16 cellular contexts compared by ENCODE assay signal in genomic region chr5:177502886-177503285, GRCh38. TPM values are rescaled to one million over a fixed set of nuclear protein-coding genes. Genes with fewer than 3 reads are reported as not detected.
DNase-seq lines count a peak whose midpoint lies in the region; ATAC-seq, FAIRE-seq and TF ChIP-seq lines count a peak whose summit lies in the region.
"Had no signal": no experiment of that assay in that cellular context is flagged by ENCODE, and none has a peak within 500 bp of the region (broad histone marks: within the 10 kb centered on the region; RNA-seq: fewer than 3 reads in every experiment).

No MANE protein-coding gene starts in this region.

- no peak overlapping the region for H3K18ac ChIP-seq in H1 (ENCODE audit: extremely low read depth, low read length)

- no peak overlapping the region for H3K9ac ChIP-seq in H1 (replicated peaks in 1 of 4; ENCODE audit: extremely low read depth in 1 of 4, low read depth in 3 of 4, low read length in 3 of 4)
- H3K9ac ChIP-seq: KMS-11 had no signal

- CTCF ChIA-PET in OCI-LY7 (lab: Charles Lee; ENCODE audit: unreplicated experiment) (interaction anchor here (0.7 to 2.4 kb wide), 2 partner anchors 47 to 51 kb away, joined by 3 to 6 read pairs; no protein-coding TSS in a partner anchor), H1 (lab: Charles Lee; ENCODE audit: partially characterized antibody) (interaction anchor here (0.8 to 20.8 kb wide), 15 partner anchors 7 to 193 kb away, joined by 3 to 306 read pairs (median 5); partner anchors contain the start of genes DBN1 and DOK3)

- peaks cover 6% of the 10 kb centered on the region for H3K23me2 ChIP-seq in H1 (ENCODE audit: low read depth, low read length)

- peak overlapping the region; percentile 71 for H3K4me2 ChIP-seq in OCI-LY7 (ENCODE audit: low read length)
- H3K4me2 ChIP-seq in H1 (ENCODE audit: insufficient read depth in 1 of 2, low read depth in 2 of 2, low read length in 2 of 2) = no peak overlapping the region
- H3K4me2 ChIP-seq in osteoblast (ENCODE audit: insufficient read depth, low read length) = no peak overlapping the region
- H3K4me2 ChIP-seq: KMS-11 had no signal

- no TSS peak for BruUV-seq in OCI-LY7 (replicated peaks; lab: Mats Ljungman, UMichigan)

- POLR2A ChIA-PET in OCI-LY7 (lab: Charles Lee) = interaction anchor here (1.5 to 2.1 kb wide), 2 partner anchors 7 to 48 kb away, joined by 6 to 10 read pairs; partner anchors contain the start of gene DOK3
- POLR2A ChIA-PET in H1 (lab: Charles Lee; ENCODE audit: partially characterized antibody) = interaction anchor here (1.2 to 67.5 kb wide), 7 partner anchors 12 to 101 kb away, joined by 3 to 3349 read pairs (median 7); partner anchors contain the start of genes DBN1, DDX41, DOK3 and PDLIM7

- DNase-seq in OCI-LY7 (ENCODE audit: low spot score) (no peak), H1 (ENCODE audit: low read depth in 1 of 2, low spot score in 2 of 2) (no peak), osteoblast (ENCODE audit: insufficient read length, low spot score, missing footprints) (no peak), left ventricle myocardium inferior (no peak), NCI-H2107 treated with DMSO at 0.1 percent for 48 hours (lab: John Stamatoyannopoulos, UW; ENCODE audit: unreplicated experiment) (no peak)
- DNase-seq: DMS153, NCI-H1105 treated with DMSO at 0.1 percent for 48 hours, NCI-H187 treated with DMSO at 0.1 percent for 48 hours, NCI-H2171 treated with DMSO at 0.1 percent for 48 hours, NCI-H510A, T-cell had no signal

- no peaks in the 10 kb centered on the region for H3K79me1 ChIP-seq in H1 (ENCODE audit: low read depth, low read length)

- no peak overlapping the region for H4K8ac ChIP-seq in H1 (ENCODE audit: extremely low read depth, insufficient read depth, low read length)

- H2AFZ ChIP-seq in OCI-LY7 (ENCODE audit: low read length) (no peak overlapping the region), H1 (ENCODE audit: low read length) (no peak overlapping the region), osteoblast (ENCODE audit: low read length) (no peak overlapping the region)

- H2BK20ac ChIP-seq in H1 (ENCODE audit: low read length) = 0 out of 2 replicates have a peak overlapping the region, but pooled peaks have one; percentile 72

- no peak overlapping the region for H3K14ac ChIP-seq in H1 (ENCODE audit: insufficient read length)

- H3K9me2 ChIP-seq in OCI-LY7 (ENCODE audit: insufficient read depth, low read length) = no peaks in the 10 kb centered on the region

- no peak overlapping the region for H2BK12ac ChIP-seq in H1 (ENCODE audit: low read depth, low read length)

- H3K4me1 ChIP-seq in OCI-LY7 (ENCODE audit: insufficient read depth, low read length, poor library complexity, severe bottlenecking) (peaks cover 77% of the 10 kb centered on the region), H1 (replicated peaks in 1 of 4; ENCODE audit: control insufficient read depth in 3 of 4, insufficient read depth in 4 of 4, low read length in 3 of 4) (peaks cover 0 to 9% (median 6%) of the 10 kb centered on the region in 4 experiments; a peak in 5 of 7 replicates), neutrophil (ENCODE audit: control insufficient read depth in 1 of 2, insufficient read depth in 1 of 2, low read depth in 1 of 2, low read length in 1 of 2) (peaks cover 62 to 68% of the 10 kb centered on the region in 2 experiments), osteoblast (ENCODE audit: insufficient read depth, low read length) (peaks cover 12% of the 10 kb centered on the region), left ventricle myocardium inferior (peaks cover 31% of the 10 kb centered on the region)

- H3K27me3 ChIP-seq in H1 (replicated peaks in 1 of 4; ENCODE audit: control insufficient read depth in 3 of 4, extremely low read depth in 1 of 4, insufficient read depth in 3 of 4, low read length in 3 of 4) = peaks cover 2 to 12% (median 11%) of the 10 kb centered on the region in 4 experiments; a peak in 6 of 7 replicates
- H3K27me3 ChIP-seq in neutrophil = no peaks in the 10 kb centered on the region
- H3K27me3 ChIP-seq in osteoblast (ENCODE audit: insufficient read depth, low read length) = no peaks in the 10 kb centered on the region
- no peaks in the 10 kb centered on the region for H3K27me3 ChIP-seq in left ventricle myocardium inferior (ENCODE audit: low read depth)

- H3K36me3 ChIP-seq in OCI-LY7 (ENCODE audit: insufficient read depth, low read length) (peaks cover 56% of the 10 kb centered on the region), H1 (ENCODE audit: control insufficient read depth in 2 of 4, insufficient read depth in 4 of 4, low read length in 3 of 4) (peaks cover 0 to 8% (median 0%) of the 10 kb centered on the region in 4 experiments; a peak in 1 of 8 replicates), neutrophil (peaks cover 67% of the 10 kb centered on the region), osteoblast (ENCODE audit: insufficient read depth, low read length) (no peaks in the 10 kb centered on the region), left ventricle myocardium inferior (no peaks in the 10 kb centered on the region)

- TF ChIP-seq POLR2A in GM18505 (IDR thresholded peaks at IDR 0.05; ENCODE audit: borderline replicate concordance, extremely low read depth, insufficient read depth, insufficient read length) (peak; percentile 19), H1 (IDR thresholded peaks at IDR 0.05; ENCODE audit: control extremely low read depth in 1 of 2, low read depth in 2 of 2, low read length in 2 of 2) (no peak)

- FAIRE-seq in H1 (lab: Jason Lieb, UNC) = no peak
- FAIRE-seq: H54, HepG2 had no signal

- TF ChIP-seq EP300 in H1 (IDR thresholded peaks at IDR 0.05; ENCODE audit: borderline replicate concordance in 1 of 2, low read depth in 2 of 2, low read length in 2 of 2) = no peak

- no peak overlapping the region for H2BK5ac ChIP-seq in H1 (ENCODE audit: low read depth, low read length)

- ATAC-seq in GM18505 (IDR thresholded peaks at IDR 0.05; ENCODE audit: unreplicated experiment) = no peak
- ATAC-seq: HepG2, T-cell had no signal

- H3K23ac ChIP-seq in H1 (ENCODE audit: insufficient read length) = no peak overlapping the region

- H3K9me3 ChIP-seq in OCI-LY7 (ENCODE audit: low read length) = no peaks in the 10 kb centered on the region
- H3K9me3 ChIP-seq in H1 (ENCODE audit: insufficient read depth in 2 of 2, low read depth in 1 of 2, low read length in 1 of 2) = no peaks in the 10 kb centered on the region
- H3K9me3 ChIP-seq in neutrophil = no peaks in the 10 kb centered on the region
- no peaks in the 10 kb centered on the region for H3K9me3 ChIP-seq in osteoblast (ENCODE audit: low read depth, low read length)
- H3K9me3 ChIP-seq in left ventricle myocardium inferior (replicated peaks) = no peaks in the 10 kb centered on the region

- H2BK15ac ChIP-seq in H1 (ENCODE audit: low read length) = no peak overlapping the region

- H2BK120ac ChIP-seq in H1 (replicated peaks; ENCODE audit: low read depth, low read length) = no peak overlapping the region

- H4K5ac ChIP-seq in H1 (ENCODE audit: insufficient read length, low read depth, low read length) = no peak overlapping the region

- intact Hi-C loops in OCI-LY7 (cut with micrococcal nuclease; ENCODE audit: unreplicated experiment) = loop anchor here (10.0 kb wide), 1 partner anchor 612 kb away; the partner anchor contains the start of gene N4BP3
- intact Hi-C loops in left ventricle myocardium inferior (cut with micrococcal nuclease) = loop anchor here (5.0 kb wide), 1 partner anchor 111 kb away; no protein-coding TSS in a partner anchor

- 0 out of 2 replicates have a peak overlapping the region, but pooled peaks have one; percentile 28 for H2AK5ac ChIP-seq in H1 (ENCODE audit: low read depth, low read length)

- H3K4me3 ChIP-seq in OCI-LY7 (ENCODE audit: low read depth, low read length, poor library complexity, severe bottlenecking) (peak overlapping the region; percentile 35), H1 (ENCODE audit: extremely low read depth in 1 of 4, insufficient read depth in 2 of 4, low read depth in 3 of 4, low read length in 4 of 4) (no peak overlapping the region), neutrophil (ENCODE audit: low read depth in 1 of 2, low read length in 1 of 2) (no peak overlapping the region), osteoblast (ENCODE audit: insufficient read depth, low read length) (no peak overlapping the region), left ventricle myocardium inferior (no peak overlapping the region)

- H3K27ac ChIP-seq in OCI-LY7 (ENCODE audit: low read depth, low read length, poor library complexity, severe bottlenecking) = peak overlapping the region; percentile 94
- no peak overlapping the region for H3K27ac ChIP-seq in H1 (ENCODE audit: low read depth, low read length)
- H3K27ac ChIP-seq in neutrophil = peak overlapping the region; percentile 75
- no peak overlapping the region for H3K27ac ChIP-seq in osteoblast (ENCODE audit: low read depth, low read length)
- H3K27ac ChIP-seq in left ventricle myocardium inferior (replicated peaks) = no peak overlapping the region
- H3K27ac ChIP-seq: KMS-11 had no signal

- H3K79me2 ChIP-seq in OCI-LY7 (ENCODE audit: insufficient read depth, low read depth, low read length) (peaks cover 12% of the 10 kb centered on the region), H1 (ENCODE audit: control insufficient read depth in 1 of 2, insufficient read depth in 2 of 2, low read length in 2 of 2) (no peaks in the 10 kb centered on the region), osteoblast (ENCODE audit: insufficient read depth, low read length) (no peaks in the 10 kb centered on the region)

- TF ChIP-seq RAD21 in H1 (IDR thresholded peaks at IDR 0.05 in 1 of 2, conservative IDR thresholded peaks at IDR 0.05 in 1 of 2; ENCODE audit: low read depth in 2 of 2, low read length in 2 of 2) = no peak

- H4K20me1 ChIP-seq in OCI-LY7 (ENCODE audit: insufficient read depth, low read length) (no peaks in the 10 kb centered on the region), H1 (replicated peaks in 1 of 2; ENCODE audit: control insufficient read depth in 1 of 2, insufficient read depth in 2 of 2, low read length in 2 of 2) (no peaks in the 10 kb centered on the region), osteoblast (ENCODE audit: insufficient read depth, low read length) (no peaks in the 10 kb centered on the region)

- WGBS in H1 (ENCODE audit: extremely low coverage in 1 of 2, insufficient coverage in 1 of 2, insufficient read length in 1 of 2, insufficient replicate concordance in 2 of 2, low coverage in 1 of 2, low lambda C conversion rate in 2 of 2, missing lambda C conversion rate in 1 of 2), 2 experiments = 83% methylated on average over 16 of the region's 16 CpGs; no CpG with 5 or more reads in 1 of the 2 experiments

- no peak overlapping the region for H3K4ac ChIP-seq in H1 (replicated peaks; ENCODE audit: insufficient read length, low read depth, low read length)

- H3K56ac ChIP-seq in H1 (replicated peaks; ENCODE audit: insufficient read length, low read depth, low read length) = no peak overlapping the region

- no peak overlapping the region for H4K91ac ChIP-seq in H1 (replicated peaks; ENCODE audit: insufficient read length, low read length)

- TF ChIP-seq CTCF in OCI-LY7 (conservative IDR thresholded peaks at IDR 0.05; ENCODE audit: low read length) = no peak
- no peak for TF ChIP-seq CTCF in H1 (IDR thresholded peaks at IDR 0.05; ENCODE audit: control extremely low read depth in 1 of 3, insufficient read depth in 1 of 3, low read depth in 1 of 3, low read length in 3 of 3)
- no peak for TF ChIP-seq CTCF in neutrophil (IDR thresholded peaks at IDR 0.05)
- no peak for TF ChIP-seq CTCF in osteoblast (IDR thresholded peaks at IDR 0.05; ENCODE audit: extremely low read depth, low read depth, low read length)
- no peak for TF ChIP-seq CTCF in left ventricle myocardium inferior (IDR thresholded peaks at IDR 0.05; ENCODE audit: borderline replicate concordance)

RNA-seq across cellular contexts. Expression of gene PDLIM7, which starts 5.5 kb away (rescaled TPM):
- 38.8 and 41.4 TPM in 2 replicates for total RNA-seq in OCI-LY7 (2014; rRNA removed; shearing (Covaris generic))
- total RNA-seq in OCI-LY7 (2022) (58.0 and 78.9 TPM in 2 replicates), osteoblast (157 and 159 TPM in 2 replicates), left ventricle myocardium inferior (54.4 TPM)
- 86.7 and 94.2 TPM in 2 replicates for total RNA-seq in H1 (2021; fragmentation: NEBNext Ultra II Directional; extraction: Animal tissue kit (Norgen Biotek cat#: 25700))
- polyA plus RNA-seq in H1 (2011; rRNA removed) = 67.3 and 118 TPM in 2 replicates
- 69.8 TPM for polyA plus RNA-seq in H1 (2011; cell fraction: cytosol; rRNA removed)
- 396 TPM for polyA plus RNA-seq in H1 (2011; cell fraction: nucleus; rRNA removed)
- polyA plus RNA-seq in H1 (2012, experiment 1 of 2) = 66.9 to 114 TPM (median 104 TPM) in 4 replicates
- polyA plus RNA-seq in H1 (2012, experiment 2 of 2) = 72.7 TPM
- 55.8 TPM for polyA plus RNA-seq in H1 (2013, experiment 1 of 2)
- 54.4 TPM for polyA plus RNA-seq in H1 (2013, experiment 2 of 2)
- polyA minus RNA-seq in H1 (2011; rRNA and poly(A)+ RNA removed) = 22.3 and 28.0 TPM in 2 replicates
- 53.7 TPM for polyA minus RNA-seq in H1 (2011; cell fraction: cytosol; rRNA and poly(A)+ RNA removed)
- polyA minus RNA-seq in H1 (2011; cell fraction: nucleus; rRNA and poly(A)+ RNA removed) = 149 TPM

RNA-seq across cellular contexts. Expression of gene DOK3, which starts 6.7 kb away (rescaled TPM):
- 186 and 197 TPM in 2 replicates for total RNA-seq in OCI-LY7 (2014; rRNA removed; shearing (Covaris generic))
- 260 and 268 TPM in 2 replicates for total RNA-seq in OCI-LY7 (2022)
- 6.4 and 8.6 TPM in 2 replicates for total RNA-seq in H1 (2021; fragmentation: NEBNext Ultra II Directional; extraction: Animal tissue kit (Norgen Biotek cat#: 25700))
- polyA plus RNA-seq in H1 (2011; rRNA removed) = 4.2 and 6.3 TPM in 2 replicates
- 4.7 TPM for polyA plus RNA-seq in H1 (2011; cell fraction: cytosol; rRNA removed)
- 28.3 TPM for polyA plus RNA-seq in H1 (2011; cell fraction: nucleus; rRNA removed)
- polyA plus RNA-seq in H1 (2012, experiment 1 of 2) = 5.7 to 10.5 TPM (median 6.6 TPM) in 4 replicates
- polyA plus RNA-seq in H1 (2012, experiment 2 of 2) = 3.0 TPM
- 5.7 TPM for polyA plus RNA-seq in H1 (2013, experiment 1 of 2)
- polyA plus RNA-seq in H1 (2013, experiment 2 of 2) = 5.5 TPM
- 1.3 and 3.3 TPM in 2 replicates for polyA minus RNA-seq in H1 (2011; rRNA and poly(A)+ RNA removed)
- 0.73 TPM for polyA minus RNA-seq in H1 (2011; cell fraction: cytosol; rRNA and poly(A)+ RNA removed)
- 7.3 TPM for polyA minus RNA-seq in H1 (2011; cell fraction: nucleus; rRNA and poly(A)+ RNA removed)
- 1.1 and 1.5 TPM in 2 replicates for total RNA-seq in osteoblast
- total RNA-seq in left ventricle myocardium inferior = 3.3 TPM

RNA-seq across cellular contexts. Expression of gene DDX41, which starts 13.9 kb away (rescaled TPM):
- 216 and 224 TPM in 2 replicates for total RNA-seq in OCI-LY7 (2014; rRNA removed; shearing (Covaris generic))
- total RNA-seq in OCI-LY7 (2022) (145 and 169 TPM in 2 replicates), osteoblast (49.5 and 68.4 TPM in 2 replicates), left ventricle myocardium inferior (29.7 TPM)
- total RNA-seq in H1 (2021; fragmentation: NEBNext Ultra II Directional; extraction: Animal tissue kit (Norgen Biotek cat#: 25700)) = 101 and 102 TPM in 2 replicates
- 135 and 187 TPM in 2 replicates for polyA plus RNA-seq in H1 (2011; rRNA removed)
- 198 TPM for polyA plus RNA-seq in H1 (2011; cell fraction: cytosol; rRNA removed)
- 361 TPM for polyA plus RNA-seq in H1 (2011; cell fraction: nucleus; rRNA removed)
- 72.1 to 148 TPM (median 142 TPM) in 4 replicates for polyA plus RNA-seq in H1 (2012, experiment 1 of 2)
- 81.7 TPM for polyA plus RNA-seq in H1 (2012, experiment 2 of 2)
- polyA plus RNA-seq in H1 (2013, experiment 1 of 2) = 72.4 TPM
- polyA plus RNA-seq in H1 (2013, experiment 2 of 2) = 70.9 TPM
- polyA minus RNA-seq in H1 (2011; rRNA and poly(A)+ RNA removed) = 105 and 106 TPM in 2 replicates
- 142 TPM for polyA minus RNA-seq in H1 (2011; cell fraction: cytosol; rRNA and poly(A)+ RNA removed)
- polyA minus RNA-seq in H1 (2011; cell fraction: nucleus; rRNA and poly(A)+ RNA removed) = 80.9 TPM

RNA-seq across cellular contexts. Expression of gene DBN1, which starts 29.5 kb away (rescaled TPM):
- 11.7 and 17.4 TPM in 2 replicates for total RNA-seq in OCI-LY7 (2014; rRNA removed; shearing (Covaris generic))
- 21.3 and 22.0 TPM in 2 replicates for total RNA-seq in OCI-LY7 (2022)
- 325 and 333 TPM in 2 replicates for total RNA-seq in H1 (2021; fragmentation: NEBNext Ultra II Directional; extraction: Animal tissue kit (Norgen Biotek cat#: 25700))
- polyA plus RNA-seq in H1 (2011; rRNA removed) = 168 and 250 TPM in 2 replicates
- 212 TPM for polyA plus RNA-seq in H1 (2011; cell fraction: cytosol; rRNA removed)
- polyA plus RNA-seq in H1 (2011; cell fraction: nucleus; rRNA removed) = 1,074 TPM
- 188 to 314 TPM (median 284 TPM) in 4 replicates for polyA plus RNA-seq in H1 (2012, experiment 1 of 2)
- polyA plus RNA-seq in H1 (2012, experiment 2 of 2) = 241 TPM
- polyA plus RNA-seq in H1 (2013, experiment 1 of 2) = 332 TPM
- 350 TPM for polyA plus RNA-seq in H1 (2013, experiment 2 of 2)
- 120 and 154 TPM in 2 replicates for polyA minus RNA-seq in H1 (2011; rRNA and poly(A)+ RNA removed)
- 133 TPM for polyA minus RNA-seq in H1 (2011; cell fraction: cytosol; rRNA and poly(A)+ RNA removed)
- 288 TPM for polyA minus RNA-seq in H1 (2011; cell fraction: nucleus; rRNA and poly(A)+ RNA removed)
- 121 and 139 TPM in 2 replicates for total RNA-seq in osteoblast
- 21.8 TPM for total RNA-seq in left ventricle myocardium inferior

RNA-seq across cellular contexts. Expression of gene FAM193B, which starts 51.5 kb away (rescaled TPM):
- total RNA-seq in OCI-LY7 (2014; rRNA removed; shearing (Covaris generic)) = 63.2 and 92.8 TPM in 2 replicates
- total RNA-seq in OCI-LY7 (2022) (104 and 113 TPM in 2 replicates), osteoblast (29.2 and 32.6 TPM in 2 replicates), left ventricle myocardium inferior (21.5 TPM)
- total RNA-seq in H1 (2021; fragmentation: NEBNext Ultra II Directional; extraction: Animal tissue kit (Norgen Biotek cat#: 25700)) = 69.8 and 75.2 TPM in 2 replicates
- polyA plus RNA-seq in H1 (2011; rRNA removed) = 49.9 and 91.8 TPM in 2 replicates
- polyA plus RNA-seq in H1 (2011; cell fraction: cytosol; rRNA removed) = 70.5 TPM
- polyA plus RNA-seq in H1 (2011; cell fraction: nucleus; rRNA removed) = 384 TPM
- 57.7 to 86.6 TPM (median 81.0 TPM) in 4 replicates for polyA plus RNA-seq in H1 (2012, experiment 1 of 2)
- 67.9 TPM for polyA plus RNA-seq in H1 (2012, experiment 2 of 2)
- 59.7 TPM for polyA plus RNA-seq in H1 (2013, experiment 1 of 2)
- 54.0 TPM for polyA plus RNA-seq in H1 (2013, experiment 2 of 2)
- polyA minus RNA-seq in H1 (2011; rRNA and poly(A)+ RNA removed) = 23.4 and 37.6 TPM in 2 replicates
- 34.4 TPM for polyA minus RNA-seq in H1 (2011; cell fraction: cytosol; rRNA and poly(A)+ RNA removed)
- polyA minus RNA-seq in H1 (2011; cell fraction: nucleus; rRNA and poly(A)+ RNA removed) = 53.4 TPM

Comparison
In these comparisons a context has a peak if more than half of its experiments do, and no peak if none do; other contexts are left out.
1. H3K27ac ChIP-seq: peak in OCI-LY7 (single experiment) and neutrophil (single experiment); none in H1 (single experiment), osteoblast (single experiment) and left ventricle myocardium inferior (single experiment).
2. RNA of gene DOK3, which starts 6.7 kb away (total RNA-seq): 186 to 268 TPM in OCI-LY7; 6.4 to 8.6 TPM in H1, 3.3 TPM in left ventricle myocardium inferior (single experiment) and 1.1 to 1.5 TPM in osteoblast; every median in the first group is over 10 times any median in the second.